In the genomic region with DNA sequence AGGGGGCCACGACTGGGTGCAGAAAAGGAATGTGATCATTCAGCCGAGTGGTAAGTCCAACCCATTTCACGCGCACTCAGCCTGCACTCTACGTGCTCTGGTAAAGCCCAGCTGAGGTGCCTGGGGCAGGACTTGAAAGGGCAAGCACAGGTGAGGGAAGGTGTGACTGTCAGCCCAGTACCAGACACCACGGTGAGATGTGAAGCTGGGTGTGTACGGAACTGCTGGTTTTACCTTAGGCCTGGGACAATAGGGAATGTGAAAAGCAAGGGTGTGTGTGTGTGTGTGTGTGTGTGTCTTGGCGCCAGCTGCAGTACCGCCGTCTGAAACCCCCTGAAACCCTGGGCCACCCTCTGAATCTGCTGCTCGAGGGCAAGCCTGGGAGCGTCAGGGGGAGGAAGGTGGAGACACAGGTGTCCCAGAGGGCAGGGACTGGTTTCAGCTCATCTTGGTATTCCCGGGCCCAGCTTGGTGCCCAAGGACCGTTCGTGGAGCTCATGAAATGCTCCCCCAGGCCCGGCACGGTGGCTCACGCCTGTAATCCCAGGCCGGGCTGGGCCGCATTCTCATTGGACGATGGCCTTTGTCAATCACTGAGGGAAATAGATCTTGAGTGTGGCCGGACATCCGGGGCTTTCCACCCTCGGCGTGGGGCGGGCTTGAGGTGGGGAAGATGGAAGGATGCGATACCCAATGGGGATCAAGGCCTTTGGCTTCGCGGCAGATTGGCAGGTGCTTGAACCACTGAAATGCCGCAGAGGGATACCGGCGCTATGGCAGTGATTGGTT, we compare ENCODE assay signal across 8 cellular contexts.
DNase-seq lines count a peak whose midpoint lies in the region; ATAC-seq lines count a peak whose summit lies in the region.

No MANE protein-coding gene starts in this region.

- peak; percentile 93 for ATAC-seq in HG02588 (IDR thresholded peaks at IDR 0.05; ENCODE audit: unreplicated experiment)

- H3K9me3 Mint-ChIP-seq in activated naive CD4-positive, alpha-beta T cell treated with anti-CD3 and anti-CD28 coated beads, Interleukin-2, amount 50 U/mL, for 24 hours = no peaks in the 10 kb centered on the region

- H3K36me3 Mint-ChIP-seq in activated naive CD4-positive, alpha-beta T cell treated with anti-CD3 and anti-CD28 coated beads, Interleukin-2, amount 50 U/mL, for 24 hours = no peaks in the 10 kb centered on the region

- peak overlapping the region; percentile 98 for H3K9ac ChIP-seq in SK-N-MC (ENCODE audit: insufficient read length)

- H3K27ac Mint-ChIP-seq in activated naive CD4-positive, alpha-beta T cell treated with anti-CD3 and anti-CD28 coated beads, Interleukin-2, amount 50 U/mL, for 24 hours = peak overlapping the region; percentile 97

- H3K9me3 ChIP-seq in SK-N-MC (ENCODE audit: low read depth, low read length) = no peaks in the 10 kb centered on the region

- peak overlapping the region; percentile 96 for H3K4me3 Mint-ChIP-seq in activated naive CD4-positive, alpha-beta T cell treated with anti-CD3 and anti-CD28 coated beads, Interleukin-2, amount 50 U/mL, for 24 hours

- H3K27ac ChIP-seq in SK-N-MC = no peak overlapping the region; the same call in 1 of the 2 replicates

- DNase-seq in NCI-H1048 (lab: John Stamatoyannopoulos, UW) (peak; percentile 97), SK-N-MC (ENCODE audit: low read depth, low spot score) (peak; percentile 100), globus pallidus (ENCODE audit: low spot score) (peak; percentile 100), non-pigmented ciliary epithelial cell (ENCODE audit: low read depth) (peak; percentile 100), superior temporal gyrus (ENCODE audit: extremely low spot score) (peak; percentile 100)

- H3K4me3 ChIP-seq in GM08714 (ENCODE audit: low read length) (peak overlapping the region; percentile 13; the same call in 1 of the 2 replicates), SK-N-MC (peak overlapping the region; percentile 99)

- peaks cover 36% of the 10 kb centered on the region for H3K4me1 Mint-ChIP-seq in activated naive CD4-positive, alpha-beta T cell treated with anti-CD3 and anti-CD28 coated beads, Interleukin-2, amount 50 U/mL, for 24 hours

- no peaks in the 10 kb centered on the region for H3K27me3 Mint-ChIP-seq in activated naive CD4-positive, alpha-beta T cell treated with anti-CD3 and anti-CD28 coated beads, Interleukin-2, amount 50 U/mL, for 24 hours

- no peaks in the 10 kb centered on the region for H3K36me3 ChIP-seq in SK-N-MC (ENCODE audit: insufficient read depth, low read length)
